ENCODE assay signal across 1 cellular context in the genomic region with DNA sequence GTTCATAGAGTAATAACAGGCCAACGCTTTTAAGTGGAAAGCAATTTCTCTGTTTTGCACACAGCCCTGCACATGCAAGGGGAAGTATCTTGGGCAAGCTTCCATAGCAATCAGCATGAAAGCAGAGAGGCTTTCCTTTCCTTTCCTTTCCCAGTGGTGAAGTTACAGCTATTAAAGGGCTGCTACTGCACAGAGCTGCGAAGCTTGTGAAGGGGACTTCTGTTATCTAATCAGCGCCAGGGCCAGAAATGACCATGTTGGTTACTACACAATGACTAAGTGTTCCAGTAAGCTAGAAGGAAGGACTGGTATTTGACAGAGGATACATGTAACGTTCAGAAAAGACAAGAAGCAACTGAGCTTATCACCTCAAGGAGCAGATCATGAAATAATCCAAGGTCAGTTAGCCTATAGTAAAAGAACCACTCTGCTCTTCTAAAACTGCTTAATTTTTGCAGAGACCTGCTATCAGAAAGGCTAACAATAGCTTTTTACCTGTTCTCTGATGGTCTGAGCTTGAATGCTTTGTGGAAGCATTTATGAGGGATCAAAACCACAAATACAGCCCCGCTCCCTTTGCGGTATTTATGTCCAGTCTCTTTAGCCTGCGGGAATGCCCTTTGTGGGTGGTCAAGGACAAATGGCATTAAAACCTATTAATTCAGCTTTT.
TF ChIP-seq lines count a peak whose summit lies in the region.

No MANE protein-coding gene starts in this region.

TF ChIP-seq in K562, 482 proteins besides CTCF, POLR2A, EP300 and RAD21 (continued from another document and continues in another):
- TF ChIP-seq, protein P1, sequence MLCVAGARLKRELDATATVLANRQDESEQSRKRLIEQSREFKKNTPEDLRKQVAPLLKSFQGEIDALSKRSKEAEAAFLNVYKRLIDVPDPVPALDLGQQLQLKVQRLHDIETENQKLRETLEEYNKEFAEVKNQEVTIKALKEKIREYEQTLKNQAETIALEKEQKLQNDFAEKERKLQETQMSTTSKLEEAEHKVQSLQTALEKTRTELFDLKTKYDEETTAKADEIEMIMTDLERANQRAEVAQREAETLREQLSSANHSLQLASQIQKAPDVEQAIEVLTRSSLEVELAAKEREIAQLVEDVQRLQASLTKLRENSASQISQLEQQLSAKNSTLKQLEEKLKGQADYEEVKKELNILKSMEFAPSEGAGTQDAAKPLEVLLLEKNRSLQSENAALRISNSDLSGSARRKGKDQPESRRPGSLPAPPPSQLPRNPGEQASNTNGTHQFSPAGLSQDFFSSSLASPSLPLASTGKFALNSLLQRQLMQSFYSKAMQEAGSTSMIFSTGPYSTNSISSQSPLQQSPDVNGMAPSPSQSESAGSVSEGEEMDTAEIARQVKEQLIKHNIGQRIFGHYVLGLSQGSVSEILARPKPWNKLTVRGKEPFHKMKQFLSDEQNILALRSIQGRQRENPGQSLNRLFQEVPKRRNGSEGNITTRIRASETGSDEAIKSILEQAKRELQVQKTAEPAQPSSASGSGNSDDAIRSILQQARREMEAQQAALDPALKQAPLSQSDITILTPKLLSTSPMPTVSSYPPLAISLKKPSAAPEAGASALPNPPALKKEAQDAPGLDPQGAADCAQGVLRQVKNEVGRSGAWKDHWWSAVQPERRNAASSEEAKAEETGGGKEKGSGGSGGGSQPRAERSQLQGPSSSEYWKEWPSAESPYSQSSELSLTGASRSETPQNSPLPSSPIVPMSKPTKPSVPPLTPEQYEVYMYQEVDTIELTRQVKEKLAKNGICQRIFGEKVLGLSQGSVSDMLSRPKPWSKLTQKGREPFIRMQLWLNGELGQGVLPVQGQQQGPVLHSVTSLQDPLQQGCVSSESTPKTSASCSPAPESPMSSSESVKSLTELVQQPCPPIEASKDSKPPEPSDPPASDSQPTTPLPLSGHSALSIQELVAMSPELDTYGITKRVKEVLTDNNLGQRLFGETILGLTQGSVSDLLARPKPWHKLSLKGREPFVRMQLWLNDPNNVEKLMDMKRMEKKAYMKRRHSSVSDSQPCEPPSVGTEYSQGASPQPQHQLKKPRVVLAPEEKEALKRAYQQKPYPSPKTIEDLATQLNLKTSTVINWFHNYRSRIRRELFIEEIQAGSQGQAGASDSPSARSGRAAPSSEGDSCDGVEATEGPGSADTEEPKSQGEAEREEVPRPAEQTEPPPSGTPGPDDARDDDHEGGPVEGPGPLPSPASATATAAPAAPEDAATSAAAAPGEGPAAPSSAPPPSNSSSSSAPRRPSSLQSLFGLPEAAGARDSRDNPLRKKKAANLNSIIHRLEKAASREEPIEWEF (CRISPR knock-in tag; IDR thresholded peaks at IDR 0.05), result 0 out of 2 replicates have a peak, but pooled peaks have one; percentile 49
- TF ChIP-seq, protein P2, sequence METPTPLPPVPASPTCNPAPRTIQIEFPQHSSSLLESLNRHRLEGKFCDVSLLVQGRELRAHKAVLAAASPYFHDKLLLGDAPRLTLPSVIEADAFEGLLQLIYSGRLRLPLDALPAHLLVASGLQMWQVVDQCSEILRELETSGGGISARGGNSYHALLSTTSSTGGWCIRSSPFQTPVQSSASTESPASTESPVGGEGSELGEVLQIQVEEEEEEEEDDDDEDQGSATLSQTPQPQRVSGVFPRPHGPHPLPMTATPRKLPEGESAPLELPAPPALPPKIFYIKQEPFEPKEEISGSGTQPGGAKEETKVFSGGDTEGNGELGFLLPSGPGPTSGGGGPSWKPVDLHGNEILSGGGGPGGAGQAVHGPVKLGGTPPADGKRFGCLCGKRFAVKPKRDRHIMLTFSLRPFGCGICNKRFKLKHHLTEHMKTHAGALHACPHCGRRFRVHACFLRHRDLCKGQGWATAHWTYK (CRISPR knock-in tag; IDR thresholded peaks at IDR 0.05), result peak; percentile 33; the same call in 1 of the 2 replicates
- TF ChIP-seq ZNF217 (CRISPR knock-in tag; IDR thresholded peaks at IDR 0.05), result no peak
- peak in 1 of 3 experiments; percentile 57 for TF ChIP-seq YY1 (IDR thresholded peaks at IDR 0.05; ENCODE audit: borderline replicate concordance in 1 of 3, control insufficient read depth in 1 of 3, extremely low read depth in 1 of 3, insufficient read depth in 3 of 3, insufficient read length in 1 of 3, insufficient replicate concordance in 2 of 3, low read depth in 1 of 3, low read length in 2 of 3)
- peak; percentile 43; the same call in 1 of the 2 replicates for TF ChIP-seq RAD51 (IDR thresholded peaks at IDR 0.05; ENCODE audit: borderline replicate concordance, low read depth)
- TF ChIP-seq, protein P3, sequence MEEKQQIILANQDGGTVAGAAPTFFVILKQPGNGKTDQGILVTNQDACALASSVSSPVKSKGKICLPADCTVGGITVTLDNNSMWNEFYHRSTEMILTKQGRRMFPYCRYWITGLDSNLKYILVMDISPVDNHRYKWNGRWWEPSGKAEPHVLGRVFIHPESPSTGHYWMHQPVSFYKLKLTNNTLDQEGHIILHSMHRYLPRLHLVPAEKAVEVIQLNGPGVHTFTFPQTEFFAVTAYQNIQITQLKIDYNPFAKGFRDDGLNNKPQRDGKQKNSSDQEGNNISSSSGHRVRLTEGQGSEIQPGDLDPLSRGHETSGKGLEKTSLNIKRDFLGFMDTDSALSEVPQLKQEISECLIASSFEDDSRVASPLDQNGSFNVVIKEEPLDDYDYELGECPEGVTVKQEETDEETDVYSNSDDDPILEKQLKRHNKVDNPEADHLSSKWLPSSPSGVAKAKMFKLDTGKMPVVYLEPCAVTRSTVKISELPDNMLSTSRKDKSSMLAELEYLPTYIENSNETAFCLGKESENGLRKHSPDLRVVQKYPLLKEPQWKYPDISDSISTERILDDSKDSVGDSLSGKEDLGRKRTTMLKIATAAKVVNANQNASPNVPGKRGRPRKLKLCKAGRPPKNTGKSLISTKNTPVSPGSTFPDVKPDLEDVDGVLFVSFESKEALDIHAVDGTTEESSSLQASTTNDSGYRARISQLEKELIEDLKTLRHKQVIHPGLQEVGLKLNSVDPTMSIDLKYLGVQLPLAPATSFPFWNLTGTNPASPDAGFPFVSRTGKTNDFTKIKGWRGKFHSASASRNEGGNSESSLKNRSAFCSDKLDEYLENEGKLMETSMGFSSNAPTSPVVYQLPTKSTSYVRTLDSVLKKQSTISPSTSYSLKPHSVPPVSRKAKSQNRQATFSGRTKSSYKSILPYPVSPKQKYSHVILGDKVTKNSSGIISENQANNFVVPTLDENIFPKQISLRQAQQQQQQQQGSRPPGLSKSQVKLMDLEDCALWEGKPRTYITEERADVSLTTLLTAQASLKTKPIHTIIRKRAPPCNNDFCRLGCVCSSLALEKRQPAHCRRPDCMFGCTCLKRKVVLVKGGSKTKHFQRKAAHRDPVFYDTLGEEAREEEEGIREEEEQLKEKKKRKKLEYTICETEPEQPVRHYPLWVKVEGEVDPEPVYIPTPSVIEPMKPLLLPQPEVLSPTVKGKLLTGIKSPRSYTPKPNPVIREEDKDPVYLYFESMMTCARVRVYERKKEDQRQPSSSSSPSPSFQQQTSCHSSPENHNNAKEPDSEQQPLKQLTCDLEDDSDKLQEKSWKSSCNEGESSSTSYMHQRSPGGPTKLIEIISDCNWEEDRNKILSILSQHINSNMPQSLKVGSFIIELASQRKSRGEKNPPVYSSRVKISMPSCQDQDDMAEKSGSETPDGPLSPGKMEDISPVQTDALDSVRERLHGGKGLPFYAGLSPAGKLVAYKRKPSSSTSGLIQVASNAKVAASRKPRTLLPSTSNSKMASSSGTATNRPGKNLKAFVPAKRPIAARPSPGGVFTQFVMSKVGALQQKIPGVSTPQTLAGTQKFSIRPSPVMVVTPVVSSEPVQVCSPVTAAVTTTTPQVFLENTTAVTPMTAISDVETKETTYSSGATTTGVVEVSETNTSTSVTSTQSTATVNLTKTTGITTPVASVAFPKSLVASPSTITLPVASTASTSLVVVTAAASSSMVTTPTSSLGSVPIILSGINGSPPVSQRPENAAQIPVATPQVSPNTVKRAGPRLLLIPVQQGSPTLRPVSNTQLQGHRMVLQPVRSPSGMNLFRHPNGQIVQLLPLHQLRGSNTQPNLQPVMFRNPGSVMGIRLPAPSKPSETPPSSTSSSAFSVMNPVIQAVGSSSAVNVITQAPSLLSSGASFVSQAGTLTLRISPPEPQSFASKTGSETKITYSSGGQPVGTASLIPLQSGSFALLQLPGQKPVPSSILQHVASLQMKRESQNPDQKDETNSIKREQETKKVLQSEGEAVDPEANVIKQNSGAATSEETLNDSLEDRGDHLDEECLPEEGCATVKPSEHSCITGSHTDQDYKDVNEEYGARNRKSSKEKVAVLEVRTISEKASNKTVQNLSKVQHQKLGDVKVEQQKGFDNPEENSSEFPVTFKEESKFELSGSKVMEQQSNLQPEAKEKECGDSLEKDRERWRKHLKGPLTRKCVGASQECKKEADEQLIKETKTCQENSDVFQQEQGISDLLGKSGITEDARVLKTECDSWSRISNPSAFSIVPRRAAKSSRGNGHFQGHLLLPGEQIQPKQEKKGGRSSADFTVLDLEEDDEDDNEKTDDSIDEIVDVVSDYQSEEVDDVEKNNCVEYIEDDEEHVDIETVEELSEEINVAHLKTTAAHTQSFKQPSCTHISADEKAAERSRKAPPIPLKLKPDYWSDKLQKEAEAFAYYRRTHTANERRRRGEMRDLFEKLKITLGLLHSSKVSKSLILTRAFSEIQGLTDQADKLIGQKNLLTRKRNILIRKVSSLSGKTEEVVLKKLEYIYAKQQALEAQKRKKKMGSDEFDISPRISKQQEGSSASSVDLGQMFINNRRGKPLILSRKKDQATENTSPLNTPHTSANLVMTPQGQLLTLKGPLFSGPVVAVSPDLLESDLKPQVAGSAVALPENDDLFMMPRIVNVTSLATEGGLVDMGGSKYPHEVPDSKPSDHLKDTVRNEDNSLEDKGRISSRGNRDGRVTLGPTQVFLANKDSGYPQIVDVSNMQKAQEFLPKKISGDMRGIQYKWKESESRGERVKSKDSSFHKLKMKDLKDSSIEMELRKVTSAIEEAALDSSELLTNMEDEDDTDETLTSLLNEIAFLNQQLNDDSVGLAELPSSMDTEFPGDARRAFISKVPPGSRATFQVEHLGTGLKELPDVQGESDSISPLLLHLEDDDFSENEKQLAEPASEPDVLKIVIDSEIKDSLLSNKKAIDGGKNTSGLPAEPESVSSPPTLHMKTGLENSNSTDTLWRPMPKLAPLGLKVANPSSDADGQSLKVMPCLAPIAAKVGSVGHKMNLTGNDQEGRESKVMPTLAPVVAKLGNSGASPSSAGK (IDR thresholded peaks at IDR 0.05), result peak; percentile 65; the same call in 1 of the 2 replicates
- TF ChIP-seq, protein P4, sequence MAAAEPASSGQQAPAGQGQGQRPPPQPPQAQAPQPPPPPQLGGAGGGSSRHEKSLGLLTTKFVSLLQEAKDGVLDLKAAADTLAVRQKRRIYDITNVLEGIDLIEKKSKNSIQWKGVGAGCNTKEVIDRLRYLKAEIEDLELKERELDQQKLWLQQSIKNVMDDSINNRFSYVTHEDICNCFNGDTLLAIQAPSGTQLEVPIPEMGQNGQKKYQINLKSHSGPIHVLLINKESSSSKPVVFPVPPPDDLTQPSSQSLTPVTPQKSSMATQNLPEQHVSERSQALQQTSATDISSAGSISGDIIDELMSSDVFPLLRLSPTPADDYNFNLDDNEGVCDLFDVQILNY (CRISPR knock-in tag; IDR thresholded peaks at IDR 0.05), result no peak
- TF ChIP-seq, protein P5, sequence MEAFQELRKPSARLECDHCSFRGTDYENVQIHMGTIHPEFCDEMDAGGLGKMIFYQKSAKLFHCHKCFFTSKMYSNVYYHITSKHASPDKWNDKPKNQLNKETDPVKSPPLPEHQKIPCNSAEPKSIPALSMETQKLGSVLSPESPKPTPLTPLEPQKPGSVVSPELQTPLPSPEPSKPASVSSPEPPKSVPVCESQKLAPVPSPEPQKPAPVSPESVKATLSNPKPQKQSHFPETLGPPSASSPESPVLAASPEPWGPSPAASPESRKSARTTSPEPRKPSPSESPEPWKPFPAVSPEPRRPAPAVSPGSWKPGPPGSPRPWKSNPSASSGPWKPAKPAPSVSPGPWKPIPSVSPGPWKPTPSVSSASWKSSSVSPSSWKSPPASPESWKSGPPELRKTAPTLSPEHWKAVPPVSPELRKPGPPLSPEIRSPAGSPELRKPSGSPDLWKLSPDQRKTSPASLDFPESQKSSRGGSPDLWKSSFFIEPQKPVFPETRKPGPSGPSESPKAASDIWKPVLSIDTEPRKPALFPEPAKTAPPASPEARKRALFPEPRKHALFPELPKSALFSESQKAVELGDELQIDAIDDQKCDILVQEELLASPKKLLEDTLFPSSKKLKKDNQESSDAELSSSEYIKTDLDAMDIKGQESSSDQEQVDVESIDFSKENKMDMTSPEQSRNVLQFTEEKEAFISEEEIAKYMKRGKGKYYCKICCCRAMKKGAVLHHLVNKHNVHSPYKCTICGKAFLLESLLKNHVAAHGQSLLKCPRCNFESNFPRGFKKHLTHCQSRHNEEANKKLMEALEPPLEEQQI (IDR thresholded peaks at IDR 0.05), result peak; percentile 88
- TF ChIP-seq RUNX1 (IDR thresholded peaks at IDR 0.05; ENCODE audit: low read depth), result peak; percentile 34; the same call in 1 of the 2 replicates
- TF ChIP-seq TCF3 (CRISPR knock-in tag; IDR thresholded peaks at IDR 0.05), result peak; percentile 96
- peak; percentile 94 for TF ChIP-seq TEAD4 (IDR thresholded peaks at IDR 0.05; ENCODE audit: low read length)
- no peak for TF ChIP-seq TEAD4 (CRISPR knock-in tag; IDR thresholded peaks at IDR 0.05; ENCODE audit: borderline replicate concordance)
- peak; percentile 71 for TF ChIP-seq CCNT2 (IDR thresholded peaks at IDR 0.05; ENCODE audit: borderline replicate concordance, extremely low read depth, insufficient read length, low read depth, low read length)
- no peak for TF ChIP-seq NR2C2 (CRISPR knock-in tag; IDR thresholded peaks at IDR 0.05)
- TF ChIP-seq NR2C2 (tag; IDR thresholded peaks at IDR 0.05), result peak; percentile 52
- TF ChIP-seq MEIS2 (IDR thresholded peaks at IDR 0.05; ENCODE audit: partially characterized antibody), result peak; percentile 78
- TF ChIP-seq FOXJ3 (CRISPR knock-in tag; IDR thresholded peaks at IDR 0.05), result no peak
- TF ChIP-seq ETV5 (CRISPR knock-in tag; IDR thresholded peaks at IDR 0.05; ENCODE audit: low read depth), result peak; percentile 28; the same call in 1 of the 2 replicates
- TF ChIP-seq, protein P6, sequence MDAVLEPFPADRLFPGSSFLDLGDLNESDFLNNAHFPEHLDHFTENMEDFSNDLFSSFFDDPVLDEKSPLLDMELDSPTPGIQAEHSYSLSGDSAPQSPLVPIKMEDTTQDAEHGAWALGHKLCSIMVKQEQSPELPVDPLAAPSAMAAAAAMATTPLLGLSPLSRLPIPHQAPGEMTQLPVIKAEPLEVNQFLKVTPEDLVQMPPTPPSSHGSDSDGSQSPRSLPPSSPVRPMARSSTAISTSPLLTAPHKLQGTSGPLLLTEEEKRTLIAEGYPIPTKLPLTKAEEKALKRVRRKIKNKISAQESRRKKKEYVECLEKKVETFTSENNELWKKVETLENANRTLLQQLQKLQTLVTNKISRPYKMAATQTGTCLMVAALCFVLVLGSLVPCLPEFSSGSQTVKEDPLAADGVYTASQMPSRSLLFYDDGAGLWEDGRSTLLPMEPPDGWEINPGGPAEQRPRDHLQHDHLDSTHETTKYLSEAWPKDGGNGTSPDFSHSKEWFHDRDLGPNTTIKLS (IDR thresholded peaks at IDR 0.05; ENCODE audit: borderline replicate concordance, low read depth), result 0 out of 2 replicates have a peak, but pooled peaks have one; percentile 57
- TF ChIP-seq NRF1 (conservative IDR thresholded peaks at IDR 0.05 in 1 of 2, IDR thresholded peaks at IDR 0.05 in 1 of 2), result peak; percentile 68 to 76
- TF ChIP-seq, protein P7, sequence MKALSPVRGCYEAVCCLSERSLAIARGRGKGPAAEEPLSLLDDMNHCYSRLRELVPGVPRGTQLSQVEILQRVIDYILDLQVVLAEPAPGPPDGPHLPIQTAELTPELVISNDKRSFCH (CRISPR knock-in tag; IDR thresholded peaks at IDR 0.05), result no peak
- TF ChIP-seq, protein P7 (tag; IDR thresholded peaks at IDR 0.05), result peak; percentile 86
- TF ChIP-seq ATF7 (IDR thresholded peaks at IDR 0.05), result peak; percentile 90
